ENCODE assay signal across 3 cellular contexts in the genomic region with DNA sequence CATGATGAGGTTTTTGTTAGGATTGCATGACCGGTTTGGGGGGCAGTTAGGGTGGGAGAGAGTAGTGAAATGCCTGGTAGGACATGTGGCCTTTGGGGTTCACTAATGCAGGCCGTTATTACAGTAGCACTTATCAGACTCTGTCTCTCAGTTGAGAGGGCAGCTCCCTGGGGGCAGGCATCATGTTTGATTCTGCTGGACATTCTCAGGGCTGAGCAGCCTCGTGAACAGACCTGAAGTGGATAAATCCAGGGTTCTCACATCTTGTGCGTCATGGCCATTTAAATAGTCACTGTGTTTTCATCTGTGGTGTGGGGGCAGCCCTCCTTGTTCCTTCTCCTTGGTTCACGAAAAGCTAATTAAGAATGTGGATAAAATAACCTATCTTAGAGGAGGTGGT.
"Had no signal": no experiment of that assay in that cellular context is flagged by ENCODE, and none has a peak within 500 bp of the region (broad histone marks: within the 10 kb centered on the region; RNA-seq: fewer than 3 reads in every experiment).

No MANE protein-coding gene starts in this region.

- DNase-seq: GDM1, GF-D8 had no signal

- H3K4me3 ChIP-seq: GM12878 had no signal
